23 cellular contexts compared by ENCODE assay signal in genomic region chr12:114850853-114851252, GRCh38.
A peak's percentile ranks its signal among the peaks of the same experiment; 100 is the strongest.
DNase-seq lines count a peak whose midpoint lies in the region; ATAC-seq and TF ChIP-seq lines count a peak whose summit lies in the region.
"Had no signal": no experiment of that assay in that cellular context is flagged by ENCODE, and none has a peak within 500 bp of the region (broad histone marks: within the 10 kb centered on the region; RNA-seq: fewer than 3 reads in every experiment).

No MANE protein-coding gene starts in this region.

- POLR2A ChIA-PET in PC-3 (lab: Charles Lee; ENCODE audit: unreplicated experiment) = no interaction called here

- no peaks in the 10 kb centered on the region for H4K20me1 ChIP-seq in PC-3 (ENCODE audit: low read length)
- H4K20me1 ChIP-seq: BLaER1 had no signal

- CTCF ChIA-PET in PC-3 (lab: Charles Lee) = no interaction called here

- no peak overlapping the region for H3K27ac ChIP-seq in PC-3 (ENCODE audit: low read length)
- H3K27ac ChIP-seq: 22Rv1, A549, BLaER1 had no signal

- peak overlapping the region; percentile 4 for H3K27ac Mint-ChIP-seq in mesothelial cell of epicardium
- H3K27ac Mint-ChIP-seq: CD14-positive monocyte; CD4-positive, alpha-beta memory T cell; CD4-positive, CD25-positive, alpha-beta regulatory T cell; CD8-positive, alpha-beta memory T cell had no signal

- no peaks in the 10 kb centered on the region for H3F3A ChIP-seq in PC-3 (ENCODE audit: low read length, unreplicated experiment)

- ATAC-seq in PC-3 = no peak
- no peak for ATAC-seq in GM18870 (IDR thresholded peaks at IDR 0.05; ENCODE audit: unreplicated experiment)
- ATAC-seq in GM21825 (IDR thresholded peaks at IDR 0.05; ENCODE audit: unreplicated experiment) = no peak
- ATAC-seq: A549, GM12878 had no signal

- no peak overlapping the region for H3K4me3 Mint-ChIP-seq in mesothelial cell of epicardium
- H3K4me3 Mint-ChIP-seq: CD14-positive monocyte; CD4-positive, alpha-beta memory T cell; CD4-positive, CD25-positive, alpha-beta regulatory T cell; CD8-positive, alpha-beta memory T cell had no signal

- intact Hi-C loops in PC-3 (cut with micrococcal nuclease) = no loop called here

- H3K4me1 Mint-ChIP-seq in mesothelial cell of epicardium = peaks cover 14% of the 10 kb centered on the region
- H3K4me1 Mint-ChIP-seq: CD14-positive monocyte; CD4-positive, alpha-beta memory T cell; CD4-positive, CD25-positive, alpha-beta regulatory T cell; CD8-positive, alpha-beta memory T cell had no signal

- TF ChIP-seq CTCF in PC-3 (conservative IDR thresholded peaks at IDR 0.05; ENCODE audit: low read depth, low read length) = no peak
- no peak for TF ChIP-seq CTCF in mesothelial cell of epicardium (IDR thresholded peaks at IDR 0.05; ENCODE audit: unreplicated experiment)

- H3K36me3 Mint-ChIP-seq in mesothelial cell of epicardium = peaks cover 9% of the 10 kb centered on the region
- H3K36me3 Mint-ChIP-seq: CD14-positive monocyte; CD4-positive, alpha-beta memory T cell; CD4-positive, CD25-positive, alpha-beta regulatory T cell; CD8-positive, alpha-beta memory T cell had no signal

- H2AFZ ChIP-seq in PC-3 (ENCODE audit: low read length) = no peak overlapping the region

- no TSS peak for BruUV-seq in PC-3 (replicated peaks; lab: Mats Ljungman, UMichigan)

- H3K36me3 ChIP-seq in PC-3 (ENCODE audit: low read depth, low read length) = no peaks in the 10 kb centered on the region
- H3K36me3 ChIP-seq: BE2C, BLaER1 had no signal

- no peaks in the 10 kb centered on the region for H3K79me2 ChIP-seq in PC-3 (ENCODE audit: low read length)

- no peaks in the 10 kb centered on the region for H3K4me1 ChIP-seq in PC-3 (ENCODE audit: insufficient read depth, low read length)
- H3K4me1 ChIP-seq: BE2C had no signal

- no peaks in the 10 kb centered on the region for H3K9me3 ChIP-seq in PC-3 (ENCODE audit: low read length)
- H3K9me3 ChIP-seq: BE2C had no signal

- H3K4me3 ChIP-seq in PC-3 (ENCODE audit: low read length) = no peak overlapping the region
- H3K4me3 ChIP-seq: A549, BLaER1, GM12878 had no signal

- no peaks in the 10 kb centered on the region for H3K9me2 ChIP-seq in PC-3 (replicated peaks; ENCODE audit: low read length)

- peak; percentile 35 for DNase-seq in PC-3
- no peak for DNase-seq in mesothelial cell of epicardium (ENCODE audit: low spot score in 2 of 2, unreplicated experiment in 2 of 2)
- peak; percentile 51 for DNase-seq in ureter (ENCODE audit: low spot score)
- DNase-seq: BE2C; C1 segment of cervical spinal cord; CD4-positive, alpha-beta memory T cell; CD4-positive, CD25-positive, alpha-beta regulatory T cell; CD8-positive, alpha-beta memory T cell; COR-L47; DMS 273 treated with DMSO at 0.1 percent for 48 hours; DMS153; DMS53; DMS79; DND-41; EL; GDM1 had no signal

- H3K9ac ChIP-seq in PC-3 (ENCODE audit: low read length) = no peak overlapping the region
- H3K9ac ChIP-seq: BLaER1 had no signal

- no peak overlapping the region for H3K4me2 ChIP-seq in PC-3 (ENCODE audit: low read length)
- H3K4me2 ChIP-seq: A549, BLaER1 had no signal

- H3K27me3 ChIP-seq in PC-3 (ENCODE audit: low read length) = no peaks in the 10 kb centered on the region
- H3K27me3 ChIP-seq: BE2C, BLaER1 had no signal

- H3K27me3 Mint-ChIP-seq in mesothelial cell of epicardium (ENCODE audit: low read depth) = no peaks in the 10 kb centered on the region
- H3K27me3 Mint-ChIP-seq: CD4-positive, alpha-beta memory T cell; CD4-positive, CD25-positive, alpha-beta regulatory T cell had no signal

- peaks cover 16% of the 10 kb centered on the region for H3K9me3 Mint-ChIP-seq in mesothelial cell of epicardium

Comparison
In these comparisons a context has a peak if more than half of its experiments do, and no peak if none do; other contexts are left out.
1. DNase-seq: peak in PC-3 (single experiment) and ureter (single experiment); none in mesothelial cell of epicardium (0 of 2).